ENCODE assay signal across 16 cellular contexts in genomic region chr5:14793851-14794250, GRCh38.
A peak's percentile ranks its signal among the peaks of the same experiment; 100 is the strongest.
DNase-seq lines count a peak whose midpoint lies in the region; ATAC-seq, FAIRE-seq and TF ChIP-seq lines count a peak whose summit lies in the region.
"Had no signal": no experiment of that assay in that cellular context is flagged by ENCODE, and none has a peak within 500 bp of the region (broad histone marks: within the 10 kb centered on the region; RNA-seq: fewer than 3 reads in every experiment).

No MANE protein-coding gene starts in this region.

- no peak overlapping the region for H3K4me3 ChIP-seq in HepG2 (replicated peaks in 1 of 3; ENCODE audit: insufficient read depth in 1 of 3, low read depth in 2 of 3, low read length in 3 of 3)
- no peak overlapping the region for H3K4me3 ChIP-seq in right lobe of liver
- no peak overlapping the region for H3K4me3 ChIP-seq in adrenal gland
- H3K4me3 ChIP-seq: A549, BLaER1, SJSA1 had no signal

- H3K36me3 ChIP-seq in HepG2 (replicated peaks in 1 of 2; ENCODE audit: control insufficient read depth in 1 of 2, insufficient read depth in 2 of 2, low read length in 2 of 2) (peaks cover 2 to 3% of the 10 kb centered on the region in 2 experiments; a peak in 1 of 5 replicates), right lobe of liver (no peaks in the 10 kb centered on the region), adrenal gland (replicated peaks in 1 of 2) (no peaks in the 10 kb centered on the region)
- H3K36me3 ChIP-seq: SJSA1 had no signal

- H3K9me3 Mint-ChIP-seq in neural crest cell = no peaks in the 10 kb centered on the region

- CTCF ChIA-PET in HepG2 (lab: Yijun Ruan, JAX; ENCODE audit: low intra/inter-chr PET ratio, low total read pairs) = no interaction called here

- peak overlapping the region; percentile 87 for H3K27ac Mint-ChIP-seq in neural crest cell (ENCODE audit: unreplicated experiment)

- H3K36me3 Mint-ChIP-seq in neural crest cell (ENCODE audit: low read depth) = peaks cover 5% of the 10 kb centered on the region

- H3K9ac ChIP-seq in HepG2 (ENCODE audit: insufficient read depth, low read depth, low read length) = no peak overlapping the region
- H3K9ac ChIP-seq: BLaER1 had no signal

- TF ChIP-seq EP300 in HepG2 (IDR thresholded peaks at IDR 0.05; ENCODE audit: low read depth in 2 of 2, low read length in 2 of 2) (no peak), HepG2 (CRISPR knock-in tag; IDR thresholded peaks at IDR 0.05; ENCODE audit: borderline replicate concordance) (no peak)

- H3K4me1 Mint-ChIP-seq in neural crest cell = peaks cover 5% of the 10 kb centered on the region

- in situ Hi-C loops in HepG2 (cut with HindIII; ENCODE audit: extremely low pct_ligation_motif_present, low pct_unique_long_range_greater_than_20kb) = no loop called here

- no peaks in the 10 kb centered on the region for H3K9me3 ChIP-seq in HepG2 (ENCODE audit: low read length)
- H3K9me3 ChIP-seq in right lobe of liver = no peaks in the 10 kb centered on the region
- no peaks in the 10 kb centered on the region for H3K9me3 ChIP-seq in adrenal gland (replicated peaks in 1 of 3)
- H3K9me3 ChIP-seq: A549, BLaER1, SJSA1 had no signal

- H3K27me3 Mint-ChIP-seq in neural crest cell (ENCODE audit: low read depth) = no peaks in the 10 kb centered on the region

- intact Hi-C loops in HepG2 (cut with micrococcal nuclease; ENCODE audit: unreplicated experiment) (no loop called here), right lobe of liver (cut with DNase I) (no loop called here), adrenal gland (cut with DNase I) (no loop called here)

- POLR2A ChIA-PET in HepG2 (lab: Yijun Ruan, JAX) = no interaction called here

- no peak for TF ChIP-seq CTCF in HepG2 (CRISPR knock-in tag; IDR thresholded peaks at IDR 0.05)
- TF ChIP-seq CTCF in right lobe of liver (IDR thresholded peaks at IDR 0.05) = no peak
- TF ChIP-seq CTCF in VCaP (conservative IDR thresholded peaks at IDR 0.05) = no peak
- TF ChIP-seq CTCF in neural crest cell (conservative IDR thresholded peaks at IDR 0.05) = no peak
- TF ChIP-seq CTCF in adrenal gland (IDR thresholded peaks at IDR 0.05) = no peak

- no peak for TF ChIP-seq RAD21 in HepG2 (CRISPR knock-in tag; IDR thresholded peaks at IDR 0.05)

- H3K27ac ChIP-seq in HepG2 (ENCODE audit: extremely low read length, insufficient read depth, low read length) = peak overlapping the region; percentile 32
- H3K27ac ChIP-seq in right lobe of liver = no peak overlapping the region
- H3K27ac ChIP-seq in VCaP = peak overlapping the region; percentile 31
- H3K27ac ChIP-seq in adrenal gland = no peak overlapping the region
- H3K27ac ChIP-seq: A549, BLaER1, SJSA1 had no signal

- BruUV-seq in HepG2 (replicated peaks; lab: Mats Ljungman, UMichigan) = no TSS peak

- H3K27me3 ChIP-seq in HepG2 (ENCODE audit: control insufficient read depth in 1 of 2, insufficient read depth in 2 of 2, low read length in 2 of 2) = no peaks in the 10 kb centered on the region
- H3K27me3 ChIP-seq in right lobe of liver = no peaks in the 10 kb centered on the region
- H3K27me3 ChIP-seq in adrenal gland = no peaks in the 10 kb centered on the region
- H3K27me3 ChIP-seq: BLaER1, SJSA1 had no signal

- FAIRE-seq in HepG2 (lab: Jason Lieb, UNC) = no peak
- FAIRE-seq: A549, G401.6, H54 had no signal

- no peak overlapping the region for H3K4me2 ChIP-seq in HepG2 (ENCODE audit: low read depth, low read length)
- H3K4me2 ChIP-seq: A549, BLaER1 had no signal

- peak; percentile 23; the same call in 2 of the 3 replicates for ATAC-seq in HepG2
- ATAC-seq in right lobe of liver = no peak
- ATAC-seq: A549 had no signal

- H3K79me2 ChIP-seq in HepG2 (ENCODE audit: insufficient read depth, low read length) = no peaks in the 10 kb centered on the region

- H3K4me1 ChIP-seq in HepG2 (ENCODE audit: insufficient read depth, low read length) (peaks cover 23% of the 10 kb centered on the region), right lobe of liver (no peaks in the 10 kb centered on the region), adrenal gland (replicated peaks in 1 of 2) (no peaks in the 10 kb centered on the region)
- H3K4me1 ChIP-seq: A549, SJSA1 had no signal

- no peak for DNase-seq in HepG2 (ENCODE audit: low spot score)
- no peak for DNase-seq in right lobe of liver
- no peak for DNase-seq in neural crest cell (ENCODE audit: low read depth, low spot score)
- DNase-seq in RPMI8226 = no peak
- DNase-seq in NCI-H2227 treated with DMSO at 0.1 percent for 48 hours (lab: John Stamatoyannopoulos, UW) = no peak
- no peak for DNase-seq in adrenal gland
- DNase-seq: NCI-H1105 treated with DMSO at 0.1 percent for 48 hours, NCI-H1694, NCI-H2081 treated with DMSO at 0.1 percent for 48 hours, NCI-H82 had no signal

- no peak overlapping the region for H3K4me3 Mint-ChIP-seq in neural crest cell

- TF ChIP-seq POLR2A in HepG2 (IDR thresholded peaks at IDR 0.05; ENCODE audit: insufficient read depth in 1 of 2, low read depth in 2 of 2, low read length in 2 of 2) (no peak), right lobe of liver (IDR thresholded peaks at IDR 0.05) (no peak), adrenal gland (IDR thresholded peaks at IDR 0.05) (no peak)

- no peak overlapping the region for H2AFZ ChIP-seq in HepG2 (ENCODE audit: low read length)

- 89% methylated on average over 5 of the region's 5 CpGs for WGBS in HepG2 (ENCODE audit: low lambda C conversion rate)
- 92% methylated on average over 5 of the region's 5 CpGs for WGBS in right lobe of liver (ENCODE audit: insufficient coverage, low coverage, low lambda C conversion rate, missing lambda C conversion rate)
- WGBS in adrenal gland, 4 donors = 88 to 94% (median 90%) methylated on average over 5 of the region's 5 CpGs

- no peaks in the 10 kb centered on the region for H4K20me1 ChIP-seq in HepG2 (ENCODE audit: insufficient read depth, low read length)

TF ChIP-seq in HepG2, 621 proteins besides CTCF, POLR2A, EP300 and RAD21:
- TF ChIP-seq ARID4A (CRISPR knock-in tag; IDR thresholded peaks at IDR 0.05; ENCODE audit: borderline replicate concordance) (0 out of 2 replicates have a peak, but pooled peaks have one; percentile 18), ZNF530 (CRISPR knock-in tag; IDR thresholded peaks at IDR 0.05; ENCODE audit: low read depth) (no peak), MTF1 (CRISPR knock-in tag; IDR thresholded peaks at IDR 0.05) (no peak), FOXC1 (CRISPR knock-in tag; IDR thresholded peaks at IDR 0.05; ENCODE audit: borderline replicate concordance) (no peak), ZNF335 (CRISPR knock-in tag; IDR thresholded peaks at IDR 0.05) (no peak), HNF4A (CRISPR knock-in tag; IDR thresholded peaks at IDR 0.05) (no peak), DNMT1 (CRISPR knock-in tag; IDR thresholded peaks at IDR 0.05) (no peak), CEBPG (CRISPR knock-in tag; IDR thresholded peaks at IDR 0.05) (no peak), ZNF253 (CRISPR knock-in tag; IDR thresholded peaks at IDR 0.05; ENCODE audit: borderline replicate concordance) (no peak)

Comparison
In these comparisons a context has a peak if more than half of its experiments do, and no peak if none do; other contexts are left out.
1. H3K27ac ChIP-seq: peak in HepG2 (single experiment) and VCaP (single experiment); none in right lobe of liver (0 of 3) and adrenal gland (0 of 5).